ENCODE assay signal across 8 cellular contexts in the genomic region with DNA sequence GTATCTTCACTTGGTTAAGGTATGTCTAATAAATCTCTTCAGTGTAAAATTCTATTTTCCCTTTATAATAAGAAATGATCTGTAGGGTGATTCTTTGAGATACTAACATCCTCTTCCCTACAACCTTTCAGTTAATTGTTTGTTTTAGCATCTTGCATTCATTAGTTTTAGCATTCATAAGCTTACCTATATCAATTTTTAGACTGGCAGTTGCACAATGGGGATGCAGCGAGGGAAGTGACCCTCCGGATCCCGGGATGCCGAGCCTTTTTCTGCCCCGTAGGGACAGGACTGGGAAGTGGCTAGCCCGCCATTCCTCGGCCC. TPM values are rescaled to one million over a fixed set of nuclear protein-coding genes. Genes with fewer than 3 reads are reported as not detected.
DNase-seq lines count a peak whose midpoint lies in the region; FAIRE-seq and TF ChIP-seq lines count a peak whose summit lies in the region.

No MANE protein-coding gene starts in this region.

- TF ChIP-seq CTCF in OCI-LY1 (IDR thresholded peaks at IDR 0.05; ENCODE audit: low read length) (no peak), H1 (IDR thresholded peaks at IDR 0.05; ENCODE audit: control extremely low read depth in 1 of 3, insufficient read depth in 1 of 3, low read depth in 1 of 3, low read length in 3 of 3) (no peak), neural crest cell (conservative IDR thresholded peaks at IDR 0.05) (no peak)

- H3K9me3 ChIP-seq in BLaER1 treated with 17β-estradiol and CSF1 and Interleukin-3, amounts not matched to agents 10 nM and 100 nM (replicated peaks in 1 of 11): no peaks in the 10 kb centered on the region
- no peaks in the 10 kb centered on the region for H3K9me3 ChIP-seq in OCI-LY1 (ENCODE audit: low read length)
- no peaks in the 10 kb centered on the region for H3K9me3 ChIP-seq in H1 (ENCODE audit: insufficient read depth in 2 of 2, low read depth in 1 of 2, low read length in 1 of 2)

- H3K27ac Mint-ChIP-seq in neural crest cell (ENCODE audit: unreplicated experiment): peak overlapping the region; percentile 99

- H3K4me3 ChIP-seq in BLaER1 treated with 17β-estradiol and CSF1 and Interleukin-3, amounts not matched to agents 10 nM and 100 nM: peak overlapping the region; percentile 73 to 89 (median 81)
- H3K4me3 ChIP-seq in OCI-LY1 (ENCODE audit: low read depth, low read length, poor library complexity, severe bottlenecking): peak overlapping the region; percentile 83
- peak overlapping the region; percentile 89 to 100 (median 100) for H3K4me3 ChIP-seq in H1 (ENCODE audit: extremely low read depth in 1 of 4, insufficient read depth in 2 of 4, low read depth in 3 of 4, low read length in 4 of 4)

- H4K91ac ChIP-seq in H1 (replicated peaks; ENCODE audit: insufficient read length, low read length): peak overlapping the region; percentile 91

- peak overlapping the region; percentile 84 for H2BK5ac ChIP-seq in H1 (ENCODE audit: low read depth, low read length)

- peaks cover 43% of the 10 kb centered on the region for H3K79me2 ChIP-seq in OCI-LY1 (ENCODE audit: insufficient read depth, low read length)
- H3K79me2 ChIP-seq in H1 (ENCODE audit: control insufficient read depth in 1 of 2, insufficient read depth in 2 of 2, low read length in 2 of 2): peaks cover 13 to 44% of the 10 kb centered on the region in 2 experiments

- H3F3A ChIP-seq in OCI-LY1 (ENCODE audit: insufficient read depth, low read length): no peaks in the 10 kb centered on the region

- CTCF ChIA-PET in H1 (lab: Charles Lee; ENCODE audit: partially characterized antibody): interaction anchor here (0.7 to 1.3 kb wide), 7 partner anchors 8 to 283 kb away, joined by 3 to 5 read pairs (median 3); no protein-coding TSS in a partner anchor

- H3K27ac ChIP-seq in BLaER1 treated with 17β-estradiol and CSF1 and Interleukin-3, amounts not matched to agents 10 nM and 100 nM: peak overlapping the region; percentile 22 to 91 (median 80); a peak in 21 of 22 replicates
- H3K27ac ChIP-seq in OCI-LY1 (ENCODE audit: low read depth, low read length, poor library complexity, severe bottlenecking) (peak overlapping the region; percentile 44), H1 (ENCODE audit: low read depth, low read length) (peak overlapping the region; percentile 70)

- H2BK20ac ChIP-seq in H1 (ENCODE audit: low read length): no peak overlapping the region

- peak overlapping the region; percentile 99 for H4K5ac ChIP-seq in H1 (ENCODE audit: insufficient read length, low read depth, low read length)

- DNase-seq in H1 (ENCODE audit: low read depth in 1 of 2, low spot score in 2 of 2): no peak
- DNase-seq in neural crest cell (ENCODE audit: low read depth, low spot score): no peak
- no peak for DNase-seq in NCI-H510A treated with DMSO at 0.1 percent for 48 hours (lab: John Stamatoyannopoulos, UW)
- DNase-seq in retina: no peak
- DNase-seq in H54 (ENCODE audit: insufficient read length, low spot score): no peak
- DNase-seq in epidermal melanocyte (ENCODE audit: insufficient read length, low spot score): no peak

- no peak overlapping the region for H3K4ac ChIP-seq in H1 (replicated peaks; ENCODE audit: insufficient read length, low read depth, low read length)

- H3K4me3 Mint-ChIP-seq in neural crest cell: peak overlapping the region; percentile 99

- H3K9me2 ChIP-seq in OCI-LY1 (ENCODE audit: low read depth, low read length): no peaks in the 10 kb centered on the region

- no peak for TF ChIP-seq EP300 in H1 (IDR thresholded peaks at IDR 0.05; ENCODE audit: borderline replicate concordance in 1 of 2, low read depth in 2 of 2, low read length in 2 of 2)

- H4K20me1 ChIP-seq in BLaER1 treated with 17β-estradiol and CSF1 and Interleukin-3, amounts not matched to agents 10 nM and 100 nM: peaks cover 0 to 12% (median 0%) of the 10 kb centered on the region in 11 experiments; a peak in 8 of 22 replicates
- H4K20me1 ChIP-seq in OCI-LY1 (ENCODE audit: insufficient read depth, low read length) (no peaks in the 10 kb centered on the region), H1 (replicated peaks in 1 of 2; ENCODE audit: control insufficient read depth in 1 of 2, insufficient read depth in 2 of 2, low read length in 2 of 2) (peaks cover 2 to 3% of the 10 kb centered on the region in 2 experiments)

- peak overlapping the region; percentile 81 for H2BK120ac ChIP-seq in H1 (replicated peaks; ENCODE audit: low read depth, low read length)

- no peak for TF ChIP-seq RAD21 in H1 (IDR thresholded peaks at IDR 0.05 in 1 of 2, conservative IDR thresholded peaks at IDR 0.05 in 1 of 2; ENCODE audit: low read depth in 2 of 2, low read length in 2 of 2)

- H3K56ac ChIP-seq in H1 (replicated peaks; ENCODE audit: insufficient read length, low read depth, low read length): peak overlapping the region; percentile 67

- peak overlapping the region; percentile 79 to 91 (median 84) for H3K4me2 ChIP-seq in BLaER1 treated with 17β-estradiol and CSF1 and Interleukin-3, amounts not matched to agents 10 nM and 100 nM
- H3K4me2 ChIP-seq in OCI-LY1 (ENCODE audit: low read length): peak overlapping the region; percentile 80
- peak overlapping the region; percentile 70 to 88 for H3K4me2 ChIP-seq in H1 (ENCODE audit: insufficient read depth in 1 of 2, low read depth in 2 of 2, low read length in 2 of 2)

- H3K23ac ChIP-seq in H1 (ENCODE audit: insufficient read length): no peak overlapping the region

- H3K79me1 ChIP-seq in H1 (ENCODE audit: low read depth, low read length): no peaks in the 10 kb centered on the region

- H3K27me3 Mint-ChIP-seq in neural crest cell (ENCODE audit: low read depth): no peaks in the 10 kb centered on the region

- H2AFZ ChIP-seq in OCI-LY1 (ENCODE audit: low read length): no peak overlapping the region
- peak overlapping the region; percentile 90; the same call in 1 of the 2 replicates for H2AFZ ChIP-seq in H1 (ENCODE audit: low read length)

- H2BK12ac ChIP-seq in H1 (ENCODE audit: low read depth, low read length): no peak overlapping the region

- H4K8ac ChIP-seq in H1 (ENCODE audit: extremely low read depth, insufficient read depth, low read length): no peak overlapping the region; the same call in 1 of the 2 replicates

- H3K9me3 Mint-ChIP-seq in neural crest cell: no peaks in the 10 kb centered on the region

- peak overlapping the region; percentile 71 to 90 (median 82) for H3K9ac ChIP-seq in BLaER1 treated with 17β-estradiol and CSF1 and Interleukin-3, amounts not matched to agents 10 nM and 100 nM
- H3K9ac ChIP-seq in OCI-LY1 (ENCODE audit: low read length) (peak overlapping the region; percentile 79), H1 (replicated peaks in 1 of 4; ENCODE audit: extremely low read depth in 1 of 4, low read depth in 3 of 4, low read length in 3 of 4) (peak overlapping the region in 3 of 4 experiments; percentile 86 to 94 (median 88); a peak in 6 of 7 replicates)

- H3K4me1 ChIP-seq in BLaER1 treated with 17β-estradiol and CSF1 and Interleukin-3, amounts not matched to agents 10 nM and 100 nM: peaks cover 18 to 46% (median 36%) of the 10 kb centered on the region in 10 experiments; a peak in 19 of 20 replicates
- H3K4me1 ChIP-seq in OCI-LY1 (ENCODE audit: insufficient read depth, low read length, severe bottlenecking) (peaks cover 31% of the 10 kb centered on the region), H1 (replicated peaks in 1 of 4; ENCODE audit: control insufficient read depth in 3 of 4, insufficient read depth in 4 of 4, low read length in 3 of 4) (peaks cover 0 to 4% (median 2%) of the 10 kb centered on the region in 4 experiments; a peak in 3 of 7 replicates)

- TF ChIP-seq POLR2A in H1 (IDR thresholded peaks at IDR 0.05; ENCODE audit: control extremely low read depth in 1 of 2, low read depth in 2 of 2, low read length in 2 of 2) (no peak), H54 (IDR thresholded peaks at IDR 0.05; ENCODE audit: low read depth, low read length) (no peak)

- FAIRE-seq in H1 (lab: Jason Lieb, UNC) (no peak), H54 (lab: Jason Lieb, UNC) (no peak)

- H3K36me3 Mint-ChIP-seq in neural crest cell (ENCODE audit: low read depth): peaks cover 3% of the 10 kb centered on the region

- H2AK5ac ChIP-seq in H1 (ENCODE audit: low read depth, low read length): no peak overlapping the region

- no peak overlapping the region for H3K14ac ChIP-seq in H1 (ENCODE audit: insufficient read length)

- no peak overlapping the region; the same call in 1 of the 2 replicates for H2BK15ac ChIP-seq in H1 (ENCODE audit: low read length)

- H3K36me3 ChIP-seq in BLaER1 treated with 17β-estradiol and CSF1 and Interleukin-3, amounts not matched to agents 10 nM and 100 nM: peaks cover 0 to 17% (median 11%) of the 10 kb centered on the region in 11 experiments; a peak in 10 of 22 replicates
- H3K36me3 ChIP-seq in OCI-LY1 (ENCODE audit: insufficient read depth, low read length): 0 out of 2 replicates have a peak, but pooled peaks cover 3% of the 10 kb centered on the region
- H3K36me3 ChIP-seq in H1 (ENCODE audit: control insufficient read depth in 2 of 4, insufficient read depth in 4 of 4, low read length in 3 of 4): 0 out of 8 replicates have a peak, but pooled peaks cover 0 to 5% (median 0%) of the 10 kb centered on the region in 4 experiments

- 6% methylated on average over 6 of the region's 7 CpGs; no CpG with 5 or more reads in 1 of the 2 experiments for WGBS in H1 (ENCODE audit: extremely low coverage in 1 of 2, insufficient coverage in 1 of 2, insufficient read length in 1 of 2, insufficient replicate concordance in 2 of 2, low coverage in 1 of 2, low lambda C conversion rate in 2 of 2, missing lambda C conversion rate in 1 of 2), 2 experiments

- POLR2A ChIA-PET in H1 (lab: Charles Lee; ENCODE audit: partially characterized antibody): interaction anchor here (0.6 to 2.1 kb wide), 22 partner anchors 8 to 821 kb away, joined by 3 to 36 read pairs (median 4); a partner anchor contains a TSS

- peaks cover 2% of the 10 kb centered on the region for H3K23me2 ChIP-seq in H1 (ENCODE audit: low read depth, low read length)

- peak overlapping the region; percentile 91 for H3K18ac ChIP-seq in H1 (ENCODE audit: extremely low read depth, low read length)

- H3K27me3 ChIP-seq in BLaER1 treated with 17β-estradiol and CSF1 and Interleukin-3, amounts not matched to agents 10 nM and 100 nM: no peaks in the 10 kb centered on the region
- H3K27me3 ChIP-seq in OCI-LY1 (ENCODE audit: insufficient read depth, low read length): no peaks in the 10 kb centered on the region
- H3K27me3 ChIP-seq in H1 (replicated peaks in 1 of 4; ENCODE audit: control insufficient read depth in 3 of 4, extremely low read depth in 1 of 4, insufficient read depth in 3 of 4, low read length in 3 of 4): no peaks in the 10 kb centered on the region

- H3K4me1 Mint-ChIP-seq in neural crest cell: peaks cover 46% of the 10 kb centered on the region

RNA-seq across cellular contexts. Expression of a gene that starts 0.5 kb away (rescaled TPM):
- 70.8 and 72.0 TPM in 2 replicates for total RNA-seq in H1 (2021; fragmentation: NEBNext Ultra II Directional; extraction: Animal tissue kit (Norgen Biotek cat#: 25700))
- polyA plus RNA-seq in H1 (2011; rRNA removed): 2.7 and 4.5 TPM in 2 replicates
- 8.0 TPM for polyA plus RNA-seq in H1 (2011; cell fraction: cytosol; rRNA removed)
- 1.7 TPM for polyA plus RNA-seq in H1 (2011; cell fraction: nucleus; rRNA removed)
- 11.8 to 35.8 TPM (median 18.6 TPM) in 4 replicates for polyA plus RNA-seq in H1 (2012, experiment 1 of 2)
- 1.00 TPM for polyA plus RNA-seq in H1 (2012, experiment 2 of 2)
- 38.6 TPM for polyA plus RNA-seq in H1 (2013, experiment 1 of 2)
- 36.9 TPM for polyA plus RNA-seq in H1 (2013, experiment 2 of 2)
- polyA minus RNA-seq in H1 (2011; rRNA and poly(A)+ RNA removed): 28.4 and 42.7 TPM in 2 replicates
- polyA minus RNA-seq in H1 (2011; cell fraction: cytosol; rRNA and poly(A)+ RNA removed): 7.3 TPM
- 23.9 TPM for polyA minus RNA-seq in H1 (2011; cell fraction: nucleus; rRNA and poly(A)+ RNA removed)
- 46.7 and 51.3 TPM in 2 replicates for total RNA-seq in neural crest cell

RNA-seq across cellular contexts. Expression of a gene that starts 55.8 kb away (rescaled TPM):
- total RNA-seq in H1 (2021; fragmentation: NEBNext Ultra II Directional; extraction: Animal tissue kit (Norgen Biotek cat#: 25700)): 39.1 and 40.4 TPM in 2 replicates
- 11.3 and 18.5 TPM in 2 replicates for polyA plus RNA-seq in H1 (2011; rRNA removed)
- polyA plus RNA-seq in H1 (2011; cell fraction: cytosol; rRNA removed): 18.1 TPM
- polyA plus RNA-seq in H1 (2011; cell fraction: nucleus; rRNA removed): 12.0 TPM
- 24.6 to 36.4 TPM (median 26.5 TPM) in 4 replicates for polyA plus RNA-seq in H1 (2012, experiment 1 of 2)
- polyA plus RNA-seq in H1 (2012, experiment 2 of 2): 5.1 TPM
- 22.6 TPM for polyA plus RNA-seq in H1 (2013, experiment 1 of 2)
- 22.8 TPM for polyA plus RNA-seq in H1 (2013, experiment 2 of 2)
- polyA minus RNA-seq in H1 (2011; rRNA and poly(A)+ RNA removed): 51.7 and 58.1 TPM in 2 replicates
- 15.3 TPM for polyA minus RNA-seq in H1 (2011; cell fraction: cytosol; rRNA and poly(A)+ RNA removed)
- polyA minus RNA-seq in H1 (2011; cell fraction: nucleus; rRNA and poly(A)+ RNA removed): 33.0 TPM
- total RNA-seq in neural crest cell: 46.9 and 47.2 TPM in 2 replicates
